1 cellular context compared by ENCODE assay signal in the genomic region with DNA sequence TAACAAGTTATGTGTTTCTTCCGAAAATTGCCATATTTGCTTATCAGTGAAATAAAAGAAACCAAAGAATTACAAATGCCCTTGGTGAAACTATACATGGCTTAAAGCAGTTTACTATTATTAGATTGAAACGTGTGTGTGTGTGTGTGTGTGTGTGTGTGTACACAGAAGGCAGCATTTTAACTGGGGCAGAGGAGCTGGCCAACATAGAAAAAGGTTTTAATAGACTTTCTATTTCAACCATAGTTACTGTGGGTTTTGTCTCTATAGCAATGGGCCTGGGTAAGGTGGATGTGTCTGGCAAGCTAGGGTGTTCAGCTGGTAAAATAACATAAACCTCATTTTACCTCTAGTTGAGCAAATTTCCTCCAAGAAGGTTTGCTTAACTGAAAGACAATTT.
TF ChIP-seq lines count a peak whose summit lies in the region.

No MANE protein-coding gene starts in this region.

TF ChIP-seq in IMR-90, 13 proteins besides CTCF, POLR2A, EP300 and RAD21:
- TF ChIP-seq MAFK (IDR thresholded peaks at IDR 0.05; ENCODE audit: low read depth, low read length) (no peak), NFE2L2 (IDR thresholded peaks at IDR 0.05; ENCODE audit: low read depth, low read length) (no peak), CHD1 (IDR thresholded peaks at IDR 0.05; ENCODE audit: low read depth, low read length) (no peak), CEBPB (IDR thresholded peaks at IDR 0.05; ENCODE audit: low read depth, low read length) (no peak), SMC3 (IDR thresholded peaks at IDR 0.05; ENCODE audit: low read depth, low read length) (no peak), FOS (IDR thresholded peaks at IDR 0.05; ENCODE audit: low read depth, low read length) (no peak), MAZ (IDR thresholded peaks at IDR 0.05; ENCODE audit: borderline replicate concordance, low read depth, low read length) (no peak), RCOR1 (IDR thresholded peaks at IDR 0.05; ENCODE audit: insufficient replicate concordance, low read length) (no peak), RFX5 (IDR thresholded peaks at IDR 0.05; ENCODE audit: low read depth, low read length) (no peak), MXI1 (IDR thresholded peaks at IDR 0.05; ENCODE audit: borderline replicate concordance, low read depth, low read length) (no peak), BHLHE40 (IDR thresholded peaks at IDR 0.05; ENCODE audit: low read depth, low read length) (no peak)
- TF ChIP-seq, protein P1, sequence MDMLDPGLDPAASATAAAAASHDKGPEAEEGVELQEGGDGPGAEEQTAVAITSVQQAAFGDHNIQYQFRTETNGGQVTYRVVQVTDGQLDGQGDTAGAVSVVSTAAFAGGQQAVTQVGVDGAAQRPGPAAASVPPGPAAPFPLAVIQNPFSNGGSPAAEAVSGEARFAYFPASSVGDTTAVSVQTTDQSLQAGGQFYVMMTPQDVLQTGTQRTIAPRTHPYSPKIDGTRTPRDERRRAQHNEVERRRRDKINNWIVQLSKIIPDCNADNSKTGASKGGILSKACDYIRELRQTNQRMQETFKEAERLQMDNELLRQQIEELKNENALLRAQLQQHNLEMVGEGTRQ (IDR thresholded peaks at IDR 0.05; ENCODE audit: low read depth, low read length), result no peak
- TF ChIP-seq, protein P2, sequence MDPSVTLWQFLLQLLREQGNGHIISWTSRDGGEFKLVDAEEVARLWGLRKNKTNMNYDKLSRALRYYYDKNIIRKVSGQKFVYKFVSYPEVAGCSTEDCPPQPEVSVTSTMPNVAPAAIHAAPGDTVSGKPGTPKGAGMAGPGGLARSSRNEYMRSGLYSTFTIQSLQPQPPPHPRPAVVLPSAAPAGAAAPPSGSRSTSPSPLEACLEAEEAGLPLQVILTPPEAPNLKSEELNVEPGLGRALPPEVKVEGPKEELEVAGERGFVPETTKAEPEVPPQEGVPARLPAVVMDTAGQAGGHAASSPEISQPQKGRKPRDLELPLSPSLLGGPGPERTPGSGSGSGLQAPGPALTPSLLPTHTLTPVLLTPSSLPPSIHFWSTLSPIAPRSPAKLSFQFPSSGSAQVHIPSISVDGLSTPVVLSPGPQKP (IDR thresholded peaks at IDR 0.05; ENCODE audit: borderline replicate concordance, low read depth, low read length), result no peak
